In genomic region chr17:67435122-67435521, GRCh38 we compare ENCODE assay signal across 11 cellular contexts. TPM values are rescaled to one million over a fixed set of nuclear protein-coding genes. Genes with fewer than 3 reads are reported as not detected.
A peak's percentile ranks its signal among the peaks of the same experiment; 100 is the strongest.
DNase-seq lines count a peak whose midpoint lies in the region.
"Had no signal": no experiment of that assay in that cellular context is flagged by ENCODE, and none has a peak within 500 bp of the region (broad histone marks: within the 10 kb centered on the region; RNA-seq: fewer than 3 reads in every experiment).

No MANE protein-coding gene starts in this region.

- CTCF ChIA-PET in activated CD4-positive, alpha-beta T cell treated with anti-CD3 and anti-CD28 coated beads, Interleukin-2, amount 10 ng/mL, durations not matched to agents 7 days and 5 days (lab: Charles Lee) = interaction anchor here (1.4 to 1.8 kb wide), 3 partner anchors 16 to 56 kb away, joined by 4 to 8 read pairs (median 4); no protein-coding TSS in a partner anchor

- peak overlapping the region; percentile 40 for H3K4me3 Mint-ChIP-seq in activated CD4-positive, alpha-beta T cell treated with anti-CD3 and anti-CD28 coated beads, Interleukin-2, amount 10 ng/mL, durations not matched to agents 7 days and 5 days

- no peaks in the 10 kb centered on the region for H3K27me3 Mint-ChIP-seq in activated CD4-positive, alpha-beta T cell treated with anti-CD3 and anti-CD28 coated beads, Interleukin-2, amount 10 ng/mL, durations not matched to agents 7 days and 5 days
- H3K27me3 Mint-ChIP-seq: IgD-negative memory B cell had no signal

- POLR2A ChIA-PET in activated CD4-positive, alpha-beta T cell treated with anti-CD3 and anti-CD28 coated beads, Interleukin-2, amount 10 ng/mL, durations not matched to agents 7 days and 5 days (lab: Charles Lee) = no interaction called here

- H3K9me3 Mint-ChIP-seq in activated CD4-positive, alpha-beta T cell treated with anti-CD3 and anti-CD28 coated beads, Interleukin-2, amount 10 ng/mL, durations not matched to agents 7 days and 5 days = peaks cover 3% of the 10 kb centered on the region
- H3K9me3 Mint-ChIP-seq: IgD-negative memory B cell had no signal

- no peaks in the 10 kb centered on the region for H3K27me3 ChIP-seq in MG63

- H3K4me3 ChIP-seq in MG63 = no peak overlapping the region

- peaks cover 89% of the 10 kb centered on the region for H3K4me1 Mint-ChIP-seq in activated CD4-positive, alpha-beta T cell treated with anti-CD3 and anti-CD28 coated beads, Interleukin-2, amount 10 ng/mL, durations not matched to agents 7 days and 5 days

- no peaks in the 10 kb centered on the region; the same call in 1 of the 2 replicates for H3K9me3 ChIP-seq in MG63
- H3K9me3 ChIP-seq: SK-N-SH had no signal

- H3K27ac Mint-ChIP-seq in activated CD4-positive, alpha-beta T cell treated with anti-CD3 and anti-CD28 coated beads, Interleukin-2, amount 10 ng/mL, durations not matched to agents 7 days and 5 days = peak overlapping the region; percentile 95

- H3K36me3 Mint-ChIP-seq in activated CD4-positive, alpha-beta T cell treated with anti-CD3 and anti-CD28 coated beads, Interleukin-2, amount 10 ng/mL, durations not matched to agents 7 days and 5 days (ENCODE audit: low read depth) = peaks cover 22% of the 10 kb centered on the region
- H3K36me3 Mint-ChIP-seq: IgD-negative memory B cell had no signal

- H3K36me3 ChIP-seq in MG63 = no peaks in the 10 kb centered on the region

- in situ Hi-C loops in KBM-7 (cut with MboI; ENCODE audit: low pct_unique_long_range_greater_than_20kb, low sequenced_read_pairs) = no loop called here

- DNase-seq in KBM-7 = peak; percentile 80
- peak; percentile 76 for DNase-seq in activated CD4-positive, alpha-beta T cell treated with anti-CD3 and anti-CD28 coated beads, Interleukin-2, amount 10 ng/mL, durations not matched to agents 7 days and 5 days
- DNase-seq in effector CD8-positive, alpha-beta T cell (lab: John Stamatoyannopoulos, UW) = peak; percentile 15
- peak; percentile 63 for DNase-seq in stimulated activated CD4-positive, alpha-beta T cell treated with anti-CD3 and anti-CD28 coated beads, Interleukin-15, amount 100 ng/mL, for 24 hours
- no peak for DNase-seq in MG63
- DNase-seq in NCI-H748 treated with DMSO at 0.1 percent for 48 hours (lab: John Stamatoyannopoulos, UW) = no peak
- no peak for DNase-seq in inferior parietal cortex (ENCODE audit: extremely low spot score)
- no peak for DNase-seq in NCI-H69 (lab: John Stamatoyannopoulos, UW)
- DNase-seq: midbrain, SK-N-SH had no signal

RNA-seq across cellular contexts. Expression of gene PITPNC1, which starts 58.0 kb away (rescaled TPM):
- 10 to 100 TPM; 57.0 to 67.1 TPM for total RNA-seq in activated CD4-positive, alpha-beta T cell treated with anti-CD3 and anti-CD28 coated beads, Interleukin-2, amount 10 ng/mL, durations not matched to agents 7 days and 5 days
- total RNA-seq in MG63 (2014; rRNA removed; shearing (Covaris generic); ENCODE audit: low replicate concordance) = 0.49 and 0.99 TPM in 2 replicates

Comparison
In these comparisons a context has a peak if more than half of its experiments do, and no peak if none do; other contexts are left out.
1. DNase-seq: peak in KBM-7 (single experiment), activated CD4-positive, alpha-beta T cell treated with anti-CD3 and anti-CD28 coated beads, Interleukin-2, amount 10 ng/mL, durations not matched to agents 7 days and 5 days (single experiment), effector CD8-positive, alpha-beta T cell (single experiment) and stimulated activated CD4-positive, alpha-beta T cell treated with anti-CD3 and anti-CD28 coated beads, Interleukin-15, amount 100 ng/mL, for 24 hours (single experiment); none in MG63 (single experiment), NCI-H748 treated with DMSO at 0.1 percent for 48 hours (single experiment), inferior parietal cortex (single experiment) and NCI-H69 (single experiment).
2. RNA of gene PITPNC1, which starts 58.0 kb away (total RNA-seq): 57.0 to 67.1 TPM in activated CD4-positive, alpha-beta T cell treated with anti-CD3 and anti-CD28 coated beads, Interleukin-2, amount 10 ng/mL, durations not matched to agents 7 days and 5 days; 0.49 to 0.99 TPM in MG63; every median in the first group is over 10 times any median in the second.